Comparison of ENCODE assay signal across 2 cellular contexts in the genomic region with DNA sequence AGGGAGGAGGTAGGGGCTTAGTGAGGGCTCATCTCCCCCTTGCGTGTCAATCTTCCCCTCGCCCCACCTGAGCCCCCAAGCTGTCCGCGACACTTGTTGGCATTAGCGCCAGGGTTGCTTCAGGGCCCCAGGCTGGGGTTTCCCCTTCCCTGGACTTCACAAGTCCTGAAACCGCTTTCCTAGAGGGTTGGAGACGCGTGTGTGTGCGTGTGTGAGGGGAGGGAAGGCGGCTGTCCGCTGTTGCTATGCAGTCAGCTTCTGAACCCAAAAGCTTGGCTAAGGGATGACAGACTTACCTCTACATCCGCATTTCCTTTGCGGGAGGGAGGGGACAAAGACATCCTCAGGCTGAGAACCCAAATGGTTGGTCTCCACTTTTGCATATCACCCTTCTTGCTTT.
TF ChIP-seq lines count a peak whose summit lies in the region.

No MANE protein-coding gene starts in this region.

TF ChIP-seq in HCT116, 20 proteins besides CTCF, POLR2A, EP300 and RAD21:
- TF ChIP-seq ZFX (IDR thresholded peaks at IDR 0.05) (no peak), TCF7L2 (IDR thresholded peaks at IDR 0.05; ENCODE audit: borderline replicate concordance, extremely low read depth, insufficient read depth, insufficient read length) (no peak), SRF (IDR thresholded peaks at IDR 0.05; ENCODE audit: low read depth) (no peak), YY1 (IDR thresholded peaks at IDR 0.05; ENCODE audit: extremely low read depth, insufficient replicate concordance, low read depth, low read length) (no peak), JUND (IDR thresholded peaks at IDR 0.05) (no peak), ZNF274 (IDR thresholded peaks at IDR 0.05; ENCODE audit: low read depth, low read length) (no peak), FOSL1 (IDR thresholded peaks at IDR 0.05; ENCODE audit: low read depth) (no peak), ELF1 (IDR thresholded peaks at IDR 0.05; ENCODE audit: borderline replicate concordance, low read depth) (no peak), CBX3 (IDR thresholded peaks at IDR 0.05; ENCODE audit: low read depth) (no peak), EZH2phosphoT487 (IDR thresholded peaks at IDR 0.05; ENCODE audit: borderline replicate concordance) (no peak)
- TF ChIP-seq, protein P1, sequence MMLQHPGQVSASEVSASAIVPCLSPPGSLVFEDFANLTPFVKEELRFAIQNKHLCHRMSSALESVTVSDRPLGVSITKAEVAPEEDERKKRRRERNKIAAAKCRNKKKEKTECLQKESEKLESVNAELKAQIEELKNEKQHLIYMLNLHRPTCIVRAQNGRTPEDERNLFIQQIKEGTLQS (IDR thresholded peaks at IDR 0.05) = no peak
- TF ChIP-seq, protein P2, sequence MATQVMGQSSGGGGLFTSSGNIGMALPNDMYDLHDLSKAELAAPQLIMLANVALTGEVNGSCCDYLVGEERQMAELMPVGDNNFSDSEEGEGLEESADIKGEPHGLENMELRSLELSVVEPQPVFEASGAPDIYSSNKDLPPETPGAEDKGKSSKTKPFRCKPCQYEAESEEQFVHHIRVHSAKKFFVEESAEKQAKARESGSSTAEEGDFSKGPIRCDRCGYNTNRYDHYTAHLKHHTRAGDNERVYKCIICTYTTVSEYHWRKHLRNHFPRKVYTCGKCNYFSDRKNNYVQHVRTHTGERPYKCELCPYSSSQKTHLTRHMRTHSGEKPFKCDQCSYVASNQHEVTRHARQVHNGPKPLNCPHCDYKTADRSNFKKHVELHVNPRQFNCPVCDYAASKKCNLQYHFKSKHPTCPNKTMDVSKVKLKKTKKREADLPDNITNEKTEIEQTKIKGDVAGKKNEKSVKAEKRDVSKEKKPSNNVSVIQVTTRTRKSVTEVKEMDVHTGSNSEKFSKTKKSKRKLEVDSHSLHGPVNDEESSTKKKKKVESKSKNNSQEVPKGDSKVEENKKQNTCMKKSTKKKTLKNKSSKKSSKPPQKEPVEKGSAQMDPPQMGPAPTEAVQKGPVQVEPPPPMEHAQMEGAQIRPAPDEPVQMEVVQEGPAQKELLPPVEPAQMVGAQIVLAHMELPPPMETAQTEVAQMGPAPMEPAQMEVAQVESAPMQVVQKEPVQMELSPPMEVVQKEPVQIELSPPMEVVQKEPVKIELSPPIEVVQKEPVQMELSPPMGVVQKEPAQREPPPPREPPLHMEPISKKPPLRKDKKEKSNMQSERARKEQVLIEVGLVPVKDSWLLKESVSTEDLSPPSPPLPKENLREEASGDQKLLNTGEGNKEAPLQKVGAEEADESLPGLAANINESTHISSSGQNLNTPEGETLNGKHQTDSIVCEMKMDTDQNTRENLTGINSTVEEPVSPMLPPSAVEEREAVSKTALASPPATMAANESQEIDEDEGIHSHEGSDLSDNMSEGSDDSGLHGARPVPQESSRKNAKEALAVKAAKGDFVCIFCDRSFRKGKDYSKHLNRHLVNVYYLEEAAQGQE (IDR thresholded peaks at IDR 0.05; ENCODE audit: low read depth) = no peak

TF ChIP-seq in neural cell, 6 proteins besides CTCF, POLR2A, EP300 and RAD21:
- no peak for TF ChIP-seq MXI1 (conservative IDR thresholded peaks at IDR 0.05; ENCODE audit: poor library complexity, severe bottlenecking)
